1 cellular context compared by ENCODE assay signal in genomic region chr9:96423322-96423984, GRCh38.
TF ChIP-seq lines count a peak whose summit lies in the region.

No MANE protein-coding gene starts in this region.

TF ChIP-seq in H1, 55 proteins besides CTCF, POLR2A, EP300 and RAD21:
- TF ChIP-seq JUN (IDR thresholded peaks at IDR 0.05; ENCODE audit: low read depth, low read length) (no peak), ATF3 (IDR thresholded peaks at IDR 0.05; ENCODE audit: insufficient read depth, low read depth, low read length) (no peak), TAF1 (IDR thresholded peaks at IDR 0.05; ENCODE audit: low read depth, low read length) (no peak), SAP30 (IDR thresholded peaks at IDR 0.05; ENCODE audit: insufficient read depth, insufficient replicate concordance, low read length) (no peak), TBP (IDR thresholded peaks at IDR 0.05; ENCODE audit: low read depth, low read length) (no peak), POLR2AphosphoS5 (IDR thresholded peaks at IDR 0.05; ENCODE audit: low read depth, low read length) (no peak), CBX8 (IDR thresholded peaks at IDR 0.05; ENCODE audit: borderline replicate concordance, low read depth, low read length) (no peak), TCF12 (IDR thresholded peaks at IDR 0.05; ENCODE audit: low read depth, low read length) (no peak), NANOG (IDR thresholded peaks at IDR 0.05; ENCODE audit: insufficient read depth, low read depth, low read length, poor library complexity, severe bottlenecking) (no peak), MAFK (IDR thresholded peaks at IDR 0.05; ENCODE audit: low read depth, low read length) (no peak), TEAD4 (IDR thresholded peaks at IDR 0.05; ENCODE audit: low read depth, low read length) (no peak), HDAC2 (IDR thresholded peaks at IDR 0.05; ENCODE audit: borderline replicate concordance in 1 of 2, low read depth in 2 of 2, low read length in 2 of 2) (no peak), SIRT6 (IDR thresholded peaks at IDR 0.05; ENCODE audit: low read length) (no peak), SIN3A (conservative IDR thresholded peaks at IDR 0.05 in 1 of 2, IDR thresholded peaks at IDR 0.05 in 1 of 2; ENCODE audit: low read depth in 1 of 2, low read length in 2 of 2) (no peak), RNF2 (IDR thresholded peaks at IDR 0.05; ENCODE audit: borderline replicate concordance, low read depth, low read length, missing control alignments, poor library complexity, severe bottlenecking) (no peak), CHD7 (IDR thresholded peaks at IDR 0.05; ENCODE audit: insufficient replicate concordance, low read length) (no peak), SUZ12 (IDR thresholded peaks at IDR 0.05; ENCODE audit: low read length) (no peak)
TF ChIP-seq in H1: peak in this region for 0.
